Comparison of ENCODE assay signal across 8 cellular contexts in genomic region chr10:123009105-123009805, GRCh38. TPM values are rescaled to one million over a fixed set of nuclear protein-coding genes. Genes with fewer than 3 reads are reported as not detected.
DNase-seq lines count a peak whose midpoint lies in the region; ATAC-seq and TF ChIP-seq lines count a peak whose summit lies in the region.

No MANE protein-coding gene starts in this region.

- ATAC-seq in GM18511 (IDR thresholded peaks at IDR 0.05; ENCODE audit: unreplicated experiment) (peak; percentile 38), HG03103 (IDR thresholded peaks at IDR 0.05; ENCODE audit: low read depth, unreplicated experiment) (peak; percentile 25)

- H3K27me3 ChIP-seq in AG04450 (ENCODE audit: control insufficient read depth, insufficient read depth, low read length): no peaks in the 10 kb centered on the region

- no peak for TF ChIP-seq CTCF in AG04450 (IDR thresholded peaks at IDR 0.05; ENCODE audit: low read depth, low read length)
- no peak for TF ChIP-seq CTCF in VCaP (conservative IDR thresholded peaks at IDR 0.05)

- DNase-seq in AG04450 (ENCODE audit: low read depth, low spot score): no peak
- peak; percentile 8 for DNase-seq in effector CD8-positive, alpha-beta T cell (lab: John Stamatoyannopoulos, UW)
- DNase-seq in midbrain (lab: John Stamatoyannopoulos, UW): peak; percentile 42
- DNase-seq in GOT3 (lab: John Stamatoyannopoulos, UW): no peak

- H3K27ac ChIP-seq in AG04450 (ENCODE audit: low read depth, low read length) (peak overlapping the region; percentile 32), VCaP (peak overlapping the region; percentile 82), temporal lobe (ENCODE audit: low read depth, low read length) (peak overlapping the region; percentile 85)

- peaks cover 4% of the 10 kb centered on the region; the same call in 1 of the 2 replicates for H3K9me3 ChIP-seq in AG04450 (ENCODE audit: control insufficient read depth, insufficient read depth, low read length)

- H3K4me3 ChIP-seq in AG04450 (ENCODE audit: low read depth, low read length): peak overlapping the region; percentile 80

- POLR2A ChIA-PET in AG04450 (lab: Yijun Ruan, JAX): interaction anchor here (0.5 to 1.0 kb wide), 3 partner anchors 23 to 1770 kb away, joined by 3 to 11 read pairs (median 7); partner anchors contain the start of gene PSTK

- CTCF ChIA-PET in AG04450 (lab: Charles Lee): interaction anchor here (2.0 to 2.4 kb wide), 3 partner anchors 12 to 28 kb away, joined by 12 to 24 read pairs (median 13); partner anchors contain the start of gene PSTK

RNA-seq across cellular contexts. Expression of gene ACADSB, which starts 0.4 kb away (rescaled TPM):
- 12.5 and 16.1 TPM in 2 replicates for polyA plus RNA-seq in AG04450 (2011; rRNA removed)
- polyA minus RNA-seq in AG04450 (2011; rRNA and poly(A)+ RNA removed): 6.3 and 8.7 TPM in 2 replicates
- total RNA-seq in temporal lobe: 13.0 TPM

RNA-seq across cellular contexts. Expression of gene IKZF5, which starts 0.7 kb away (rescaled TPM):
- polyA plus RNA-seq in AG04450 (2011; rRNA removed): 6.6 and 7.8 TPM in 2 replicates
- polyA minus RNA-seq in AG04450 (2011; rRNA and poly(A)+ RNA removed): 4.7 and 6.3 TPM in 2 replicates
- total RNA-seq in temporal lobe: 13.5 TPM

RNA-seq across cellular contexts. Expression of gene PSTK, which starts 29.1 kb away (rescaled TPM):
- 4.8 and 5.1 TPM in 2 replicates for polyA plus RNA-seq in AG04450 (2011; rRNA removed)
- 0.92 and 2.5 TPM in 2 replicates for polyA minus RNA-seq in AG04450 (2011; rRNA and poly(A)+ RNA removed)
- total RNA-seq in temporal lobe: 7.6 TPM

RNA-seq across cellular contexts. Expression of gene C10orf88, which starts 55.2 kb away (rescaled TPM):
- polyA plus RNA-seq in AG04450 (2011; rRNA removed): 7.5 and 8.6 TPM in 2 replicates
- 5.9 and 9.6 TPM in 2 replicates for polyA minus RNA-seq in AG04450 (2011; rRNA and poly(A)+ RNA removed)
- 26.3 TPM for total RNA-seq in temporal lobe

Comparison
In these comparisons a context has a peak if more than half of its experiments do, and no peak if none do; other contexts are left out.
1. DNase-seq: peak in effector CD8-positive, alpha-beta T cell (single experiment) and midbrain (single experiment); none in AG04450 (single experiment) and GOT3 (single experiment).
2. H3K27ac ChIP-seq: peak in every context shown above with its lines; median percentile 85 in temporal lobe; 82 in VCaP; 32 in AG04450.